In the genomic region with DNA sequence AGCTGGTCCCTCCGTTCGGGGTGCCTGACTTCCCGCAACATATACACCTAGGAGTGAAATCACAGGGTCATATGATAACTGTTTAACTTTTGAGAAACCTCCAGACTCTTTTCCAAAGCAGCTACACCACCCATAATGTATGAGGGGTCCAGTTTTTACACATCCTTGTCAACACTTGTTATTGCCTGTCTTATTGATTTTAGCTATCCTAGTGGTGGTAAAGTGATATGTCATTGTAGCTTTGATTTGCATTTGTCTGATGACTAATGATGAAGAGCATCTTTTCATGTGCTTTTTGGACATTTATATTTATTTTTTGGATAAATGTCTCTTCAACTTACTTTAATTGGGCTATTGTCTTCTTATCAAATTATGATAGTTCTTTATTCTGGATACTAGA, we compare ENCODE assay signal across 20 cellular contexts. TPM values are rescaled to one million over a fixed set of nuclear protein-coding genes. Genes with fewer than 3 reads are reported as not detected.
A peak's percentile ranks its signal among the peaks of the same experiment; 100 is the strongest.
DNase-seq lines count a peak whose midpoint lies in the region; ATAC-seq, FAIRE-seq and TF ChIP-seq lines count a peak whose summit lies in the region.
"Had no signal": no experiment of that assay in that cellular context is flagged by ENCODE, and none has a peak within 500 bp of the region (broad histone marks: within the 10 kb centered on the region; RNA-seq: fewer than 3 reads in every experiment).

No MANE protein-coding gene starts in this region.

- TF ChIP-seq RAD21 in HepG2 (CRISPR knock-in tag; IDR thresholded peaks at IDR 0.05), result no peak

- no peaks in the 10 kb centered on the region; the same call in none of the 2 replicates for H3K27me3 Mint-ChIP-seq in HFFc6 (ENCODE audit: insufficient read depth)
- no peaks in the 10 kb centered on the region for H3K27me3 Mint-ChIP-seq in type B pancreatic cell
- H3K27me3 Mint-ChIP-seq: CD4-positive, alpha-beta memory T cell had no signal

- H3K36me3 Mint-ChIP-seq in HFFc6 (ENCODE audit: low read depth), result peaks cover 26% of the 10 kb centered on the region
- peaks cover 51% of the 10 kb centered on the region for H3K36me3 Mint-ChIP-seq in type B pancreatic cell

- intact Hi-C loops in HepG2 (cut with micrococcal nuclease; ENCODE audit: unreplicated experiment) (no loop called here), right lobe of liver (cut with DNase I) (no loop called here)

- H3K79me2 ChIP-seq in HepG2 (ENCODE audit: insufficient read depth, low read length), result peaks cover 83% of the 10 kb centered on the region

- TF ChIP-seq CTCF in HepG2 (CRISPR knock-in tag; IDR thresholded peaks at IDR 0.05) (no peak), right lobe of liver (IDR thresholded peaks at IDR 0.05) (no peak), HFFc6 (IDR thresholded peaks at IDR 0.05) (peak; percentile 47), foreskin keratinocyte (conservative IDR thresholded peaks at IDR 0.05) (peak; percentile 2), type B pancreatic cell (conservative IDR thresholded peaks at IDR 0.05) (peak; percentile 56)

- CTCF ChIA-PET in HepG2 (lab: Yijun Ruan, JAX; ENCODE audit: low intra/inter-chr PET ratio, low total read pairs), result no interaction called here

- 98% methylated on average over 3 of the region's 3 CpGs for WGBS in HepG2 (ENCODE audit: low lambda C conversion rate)
- WGBS in right lobe of liver (ENCODE audit: insufficient coverage, low coverage, low lambda C conversion rate, missing lambda C conversion rate), result 95% methylated on average over 3 of the region's 3 CpGs

- no peak; the same call in 2 of the 3 replicates for ATAC-seq in HepG2
- no peak for ATAC-seq in right lobe of liver
- no peak for ATAC-seq in foreskin keratinocyte

- no peak for FAIRE-seq in HepG2 (lab: Jason Lieb, UNC)
- FAIRE-seq: GM12891, GM18507, H1 had no signal

- peaks cover 45% of the 10 kb centered on the region for H4K20me1 ChIP-seq in HepG2 (ENCODE audit: insufficient read depth, low read length)

- TF ChIP-seq POLR2A in HepG2 (IDR thresholded peaks at IDR 0.05; ENCODE audit: insufficient read depth in 1 of 2, low read depth in 2 of 2, low read length in 2 of 2), result no peak
- no peak for TF ChIP-seq POLR2A in right lobe of liver (IDR thresholded peaks at IDR 0.05)

- POLR2A ChIA-PET in HepG2 (lab: Yijun Ruan, JAX), result no interaction called here

- no peaks in the 10 kb centered on the region for H3K9me3 ChIP-seq in HepG2 (ENCODE audit: low read length)
- H3K9me3 ChIP-seq in right lobe of liver, result no peaks in the 10 kb centered on the region

- no TSS peak for BruUV-seq in HepG2 (replicated peaks; lab: Mats Ljungman, UMichigan)

- H3K27me3 ChIP-seq in HepG2 (ENCODE audit: control insufficient read depth in 1 of 2, insufficient read depth in 2 of 2, low read length in 2 of 2), result no peaks in the 10 kb centered on the region
- H3K27me3 ChIP-seq in right lobe of liver, result no peaks in the 10 kb centered on the region
- no peaks in the 10 kb centered on the region for H3K27me3 ChIP-seq in foreskin keratinocyte

- H3K4me1 ChIP-seq in HepG2 (ENCODE audit: insufficient read depth, low read length) (no peaks in the 10 kb centered on the region; the same call in 1 of the 2 replicates), right lobe of liver (peaks cover 0 to 23% (median 6%) of the 10 kb centered on the region in 4 donors), foreskin keratinocyte (peaks cover 12% of the 10 kb centered on the region)

- H3K9me3 Mint-ChIP-seq in HFFc6 (no peaks in the 10 kb centered on the region), type B pancreatic cell (peaks cover 5% of the 10 kb centered on the region)

- H2AFZ ChIP-seq in HepG2 (ENCODE audit: low read length), result no peak overlapping the region

- H3K27ac Mint-ChIP-seq in HFFc6 (no peak overlapping the region), type B pancreatic cell (no peak overlapping the region)
- H3K27ac Mint-ChIP-seq: CD4-positive, alpha-beta memory T cell had no signal

- no peak for DNase-seq in HepG2 (ENCODE audit: low spot score)
- DNase-seq in right lobe of liver, result no peak
- DNase-seq in HFFc6, result no peak
- no peak for DNase-seq in foreskin keratinocyte
- no peak for DNase-seq in type B pancreatic cell (ENCODE audit: extremely low spot score, unreplicated experiment)
- DNase-seq in caudate nucleus (lab: John Stamatoyannopoulos, UW), result no peak
- no peak for DNase-seq in NCI-H1092 (lab: John Stamatoyannopoulos, UW)
- no peak for DNase-seq in cerebellum (ENCODE audit: low spot score)
- DNase-seq: C1 segment of cervical spinal cord; Calu3; CD4-positive, alpha-beta memory T cell; COR-L47; DMS79; EL; GF-D8; H7; HCEC 1CT had no signal

- no peak overlapping the region for H3K9ac ChIP-seq in HepG2 (ENCODE audit: insufficient read depth, low read depth, low read length)

- no peak overlapping the region for H3K4me3 ChIP-seq in HepG2 (replicated peaks in 1 of 3; ENCODE audit: insufficient read depth in 1 of 3, low read depth in 2 of 3, low read length in 3 of 3)
- no peak overlapping the region for H3K4me3 ChIP-seq in right lobe of liver

- no peak overlapping the region for H3K4me3 Mint-ChIP-seq in HFFc6
- no peak overlapping the region for H3K4me3 Mint-ChIP-seq in type B pancreatic cell
- H3K4me3 Mint-ChIP-seq: CD4-positive, alpha-beta memory T cell had no signal

- H3K27ac ChIP-seq in HepG2 (ENCODE audit: extremely low read length, insufficient read depth, low read length) (no peak overlapping the region), right lobe of liver (no peak overlapping the region), foreskin keratinocyte (no peak overlapping the region), caudate nucleus (ENCODE audit: low read depth, low read length) (no peak overlapping the region)

- peaks cover 56% of the 10 kb centered on the region for H3K4me1 Mint-ChIP-seq in HFFc6 (ENCODE audit: low read depth)
- peaks cover 27% of the 10 kb centered on the region for H3K4me1 Mint-ChIP-seq in type B pancreatic cell (ENCODE audit: unreplicated experiment)

- peaks cover 6 to 28% of the 10 kb centered on the region in 2 experiments for H3K36me3 ChIP-seq in HepG2 (replicated peaks in 1 of 2; ENCODE audit: control insufficient read depth in 1 of 2, insufficient read depth in 2 of 2, low read length in 2 of 2)
- H3K36me3 ChIP-seq in right lobe of liver, result peaks cover 0 to 8% (median 0%) of the 10 kb centered on the region in 4 donors

- H3K4me2 ChIP-seq in HepG2 (ENCODE audit: low read depth, low read length), result no peak overlapping the region

- in situ Hi-C loops in HepG2 (cut with HindIII; ENCODE audit: extremely low pct_ligation_motif_present, low pct_unique_long_range_greater_than_20kb), result no loop called here

- TF ChIP-seq EP300 in HepG2 (IDR thresholded peaks at IDR 0.05; ENCODE audit: low read depth in 2 of 2, low read length in 2 of 2) (no peak), HepG2 (CRISPR knock-in tag; IDR thresholded peaks at IDR 0.05; ENCODE audit: borderline replicate concordance) (no peak)

TF ChIP-seq in HepG2, 621 proteins besides CTCF, POLR2A, EP300 and RAD21:
- TF ChIP-seq ZNF7 (CRISPR knock-in tag; IDR thresholded peaks at IDR 0.05) (peak; percentile 92), LRRFIP1 (CRISPR knock-in tag; conservative IDR thresholded peaks at IDR 0.05) (no peak), RFX1 (IDR thresholded peaks at IDR 0.05) (no peak)

RNA-seq across cellular contexts. Expression of gene SND1, which starts 29.0 kb away (rescaled TPM):
- 170 and 182 TPM in 2 replicates for total RNA-seq in HepG2 (2016; rRNA removed; fragmentation: Illumina TruSeq; extraction: Trizol)
- total RNA-seq in HepG2 (2016; cell fraction: cytosol; rRNA removed; fragmentation: Illumina TruSeq; extraction: Trizol; ENCODE audit: low read depth), result 34.5 and 40.2 TPM in 2 replicates
- total RNA-seq in HepG2 (2016; cell fraction: insoluble cytoplasmic fraction; rRNA removed; fragmentation: Illumina TruSeq; extraction: Trizol), result 155 and 182 TPM in 2 replicates
- 84.3 and 94.4 TPM in 2 replicates for total RNA-seq in HepG2 (2016; cell fraction: membrane; rRNA removed; fragmentation: Illumina TruSeq; extraction: Trizol)
- 172 and 175 TPM in 2 replicates for total RNA-seq in HepG2 (2016; cell fraction: nucleus; rRNA removed; fragmentation: Illumina TruSeq; extraction: Trizol)
- polyA plus RNA-seq in HepG2 (2011; rRNA removed), result 110 and 126 TPM in 2 replicates
- polyA plus RNA-seq in HepG2 (2011; cell fraction: cytosol; rRNA removed), result 131 and 133 TPM in 2 replicates
- 69.2 and 72.7 TPM in 2 replicates for polyA plus RNA-seq in HepG2 (2011; cell fraction: nucleus; rRNA removed)
- polyA plus RNA-seq in HepG2 (2012), result 165 and 216 TPM in 2 replicates
- polyA plus RNA-seq in HepG2 (2016; cell fraction: cytosol; fragmentation: Illumina TruSeq; extraction: Trizol; ENCODE audit: low read depth), result 22.2 and 26.2 TPM in 2 replicates
- 124 and 140 TPM in 2 replicates for polyA plus RNA-seq in HepG2 (2016; cell fraction: insoluble cytoplasmic fraction; fragmentation: Illumina TruSeq; extraction: Trizol; ENCODE audit: low read depth)
- polyA plus RNA-seq in HepG2 (2016; cell fraction: membrane; fragmentation: Illumina TruSeq; extraction: Trizol; ENCODE audit: low read depth), result 49.9 and 61.8 TPM in 2 replicates
- polyA plus RNA-seq in HepG2 (2016; cell fraction: nucleus; fragmentation: Illumina TruSeq; extraction: Trizol; ENCODE audit: insufficient read depth, low read depth), result 108 TPM in 2 replicates
- polyA minus RNA-seq in HepG2 (2011; rRNA and poly(A)+ RNA removed; ENCODE audit: low replicate concordance), result 268 and 294 TPM in 2 replicates
- 168 and 188 TPM in 2 replicates for polyA minus RNA-seq in HepG2 (2011; cell fraction: cytosol; rRNA and poly(A)+ RNA removed)
- 266 and 305 TPM in 2 replicates for polyA minus RNA-seq in HepG2 (2011; cell fraction: nucleus; rRNA and poly(A)+ RNA removed)
- 100 to 1,000 TPM in 5 of 6 experiments, 10 to 100 TPM in 1; 77.5 to 150 (median 126) TPM for total RNA-seq in right lobe of liver
- total RNA-seq in HFFc6 (2021; fragmentation: NEBNext Ultra II Directional; extraction: Animal tissue kit (Norgen Biotek cat#: 25700)), result 100 to 1,000 TPM; 217 to 259 (median 247) TPM
- 188 and 213 TPM in 2 replicates for total RNA-seq in foreskin keratinocyte
- polyA plus RNA-seq in foreskin keratinocyte, result 140 and 151 TPM in 2 replicates
- total RNA-seq in type B pancreatic cell (ENCODE audit: low replicate concordance), result 183 and 199 TPM in 2 replicates
- total RNA-seq in cerebellum, result 62.8 TPM

Comparison
In these comparisons a context has a peak if more than half of its experiments do, and no peak if none do; other contexts are left out.
1. CTCF ChIP-seq: peak in HFFc6 (single experiment), foreskin keratinocyte (single experiment) and type B pancreatic cell (single experiment); none in HepG2 (single experiment) and right lobe of liver (0 of 4).